In the genomic region with DNA sequence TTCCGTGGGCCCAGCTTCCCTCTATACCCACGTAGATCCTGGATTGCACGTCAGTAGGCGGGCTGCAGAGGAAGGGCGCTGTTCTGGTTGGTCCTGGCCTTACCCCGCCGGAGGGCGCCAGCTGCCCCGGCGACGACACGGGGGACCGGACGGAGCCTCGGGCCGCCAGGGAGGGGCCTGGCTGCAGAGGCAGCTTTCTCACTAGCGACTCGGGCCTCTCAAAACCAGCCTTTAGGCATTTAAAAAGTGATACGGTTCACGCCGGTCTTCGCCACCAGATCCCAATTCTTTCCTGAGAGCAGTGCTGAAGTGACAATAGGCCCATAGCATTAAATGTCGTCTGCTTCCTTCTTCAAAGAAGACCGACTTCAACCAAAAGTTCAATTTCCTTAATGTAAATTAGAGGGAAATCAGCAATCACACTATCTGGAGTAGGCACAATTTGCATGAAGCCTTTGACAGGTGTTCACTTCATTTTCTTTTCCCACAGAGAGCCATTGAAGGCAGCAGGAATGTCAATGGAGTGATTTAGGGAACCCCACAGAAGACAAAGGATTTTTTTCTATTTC, we compare ENCODE assay signal across 8 cellular contexts. TPM values are rescaled to one million over a fixed set of nuclear protein-coding genes. Genes with fewer than 3 reads are reported as not detected.
DNase-seq lines count a peak whose midpoint lies in the region; ATAC-seq and TF ChIP-seq lines count a peak whose summit lies in the region.

No MANE protein-coding gene starts in this region.

- H3K27me3 ChIP-seq in SU-DHL-6 (ENCODE audit: low read length) (no peaks in the 10 kb centered on the region), PC-3 (ENCODE audit: low read length) (no peaks in the 10 kb centered on the region)

- DNase-seq in astrocyte of the hippocampus (ENCODE audit: low read depth, low spot score) (peak; percentile 56), iPS-NIHi7 (ENCODE audit: extremely low spot score) (peak; percentile 93), NCI-H226 (no peak), PC-3 (no peak)
- peak; percentile 3 to 9 for DNase-seq in stimulated activated CD4-positive, alpha-beta T cell treated with anti-CD3 and anti-CD28 coated beads, Interleukin-15, amount 100 ng/mL, for 1 hour (ENCODE audit: low read depth in 1 of 2, low spot score in 1 of 2)

- H3K79me2 ChIP-seq in SU-DHL-6 (ENCODE audit: insufficient read depth, low read length) (no peaks in the 10 kb centered on the region), PC-3 (ENCODE audit: low read length) (no peaks in the 10 kb centered on the region)

- CTCF ChIA-PET in PC-3 (lab: Charles Lee): no interaction called here

- in situ Hi-C loops in GM18951 (cut with MboI; ENCODE audit: low sequenced_read_pairs, unreplicated experiment): no loop called here

- H3K27ac ChIP-seq in SU-DHL-6 (ENCODE audit: low read depth, low read length): peak overlapping the region; percentile 10; the same call in 1 of the 2 replicates
- H3K27ac ChIP-seq in PC-3 (ENCODE audit: low read length): no peak overlapping the region

- H3K4me2 ChIP-seq in SU-DHL-6 (ENCODE audit: low read depth, low read length, poor library complexity, severe bottlenecking): peak overlapping the region; percentile 50
- H3K4me2 ChIP-seq in PC-3 (ENCODE audit: low read length): no peak overlapping the region

- no peaks in the 10 kb centered on the region for H3K9me3 ChIP-seq in SU-DHL-6 (ENCODE audit: insufficient read depth, low read length)
- H3K9me3 ChIP-seq in PC-3 (ENCODE audit: low read length): no peaks in the 10 kb centered on the region

- intact Hi-C loops in PC-3 (cut with micrococcal nuclease): no loop called here

- peak overlapping the region; percentile 64 for H2AFZ ChIP-seq in SU-DHL-6 (ENCODE audit: low read depth, low read length, severe bottlenecking)
- no peak overlapping the region for H2AFZ ChIP-seq in PC-3 (ENCODE audit: low read length)

- no peaks in the 10 kb centered on the region for H3K4me1 ChIP-seq in PC-3 (ENCODE audit: insufficient read depth, low read length)

- H3K9ac ChIP-seq in SU-DHL-6 (ENCODE audit: low read length): peak overlapping the region; percentile 26
- no peak overlapping the region for H3K9ac ChIP-seq in PC-3 (ENCODE audit: low read length)

- TF ChIP-seq CTCF in SU-DHL-6 (IDR thresholded peaks at IDR 0.05; ENCODE audit: insufficient read depth, low read length, poor library complexity, severe bottlenecking) (peak; percentile 55), PC-3 (conservative IDR thresholded peaks at IDR 0.05; ENCODE audit: low read depth, low read length) (no peak)

- H3K4me3 ChIP-seq in SU-DHL-6 (ENCODE audit: insufficient read depth, low read length, poor library complexity, severe bottlenecking) (peak overlapping the region; percentile 7), PC-3 (ENCODE audit: low read length) (no peak overlapping the region)

- no peaks in the 10 kb centered on the region for H4K20me1 ChIP-seq in SU-DHL-6 (ENCODE audit: low read depth, low read length)
- H4K20me1 ChIP-seq in PC-3 (ENCODE audit: low read length): no peaks in the 10 kb centered on the region

- ATAC-seq in HG02973 (IDR thresholded peaks at IDR 0.05; ENCODE audit: unreplicated experiment) (peak; percentile 85), PC-3 (no peak)

- POLR2A ChIA-PET in PC-3 (lab: Charles Lee; ENCODE audit: unreplicated experiment): no interaction called here

- H3K9me2 ChIP-seq in SU-DHL-6 (replicated peaks; ENCODE audit: insufficient read depth, low read length): no peaks in the 10 kb centered on the region
- no peaks in the 10 kb centered on the region for H3K9me2 ChIP-seq in PC-3 (replicated peaks; ENCODE audit: low read length)

- no TSS peak for BruUV-seq in PC-3 (replicated peaks; lab: Mats Ljungman, UMichigan)

- peak; percentile 52 for TF ChIP-seq POLR2A in GM18951 (IDR thresholded peaks at IDR 0.05; ENCODE audit: extremely low read depth, insufficient read depth, insufficient read length)

- H3F3A ChIP-seq in SU-DHL-6 (ENCODE audit: insufficient read depth): 0 out of 2 replicates have a peak, but pooled peaks cover 4% of the 10 kb centered on the region
- no peaks in the 10 kb centered on the region for H3F3A ChIP-seq in PC-3 (ENCODE audit: low read length, unreplicated experiment)

- no peaks in the 10 kb centered on the region for H3K36me3 ChIP-seq in SU-DHL-6 (ENCODE audit: low read length)
- no peaks in the 10 kb centered on the region for H3K36me3 ChIP-seq in PC-3 (ENCODE audit: low read depth, low read length)

RNA-seq across cellular contexts. Expression of a gene that starts 17.6 kb away (rescaled TPM):
- 98.7 and 104 TPM in 2 replicates for total RNA-seq in PC-3 (2014; rRNA removed)

Comparison
In these comparisons a context has a peak if more than half of its experiments do, and no peak if none do; other contexts are left out.
1. DNase-seq: peak in astrocyte of the hippocampus (single experiment), iPS-NIHi7 (single experiment) and stimulated activated CD4-positive, alpha-beta T cell treated with anti-CD3 and anti-CD28 coated beads, Interleukin-15, amount 100 ng/mL, for 1 hour (2 of 2); none in NCI-H226 (single experiment) and PC-3 (single experiment).